In the genomic region with DNA sequence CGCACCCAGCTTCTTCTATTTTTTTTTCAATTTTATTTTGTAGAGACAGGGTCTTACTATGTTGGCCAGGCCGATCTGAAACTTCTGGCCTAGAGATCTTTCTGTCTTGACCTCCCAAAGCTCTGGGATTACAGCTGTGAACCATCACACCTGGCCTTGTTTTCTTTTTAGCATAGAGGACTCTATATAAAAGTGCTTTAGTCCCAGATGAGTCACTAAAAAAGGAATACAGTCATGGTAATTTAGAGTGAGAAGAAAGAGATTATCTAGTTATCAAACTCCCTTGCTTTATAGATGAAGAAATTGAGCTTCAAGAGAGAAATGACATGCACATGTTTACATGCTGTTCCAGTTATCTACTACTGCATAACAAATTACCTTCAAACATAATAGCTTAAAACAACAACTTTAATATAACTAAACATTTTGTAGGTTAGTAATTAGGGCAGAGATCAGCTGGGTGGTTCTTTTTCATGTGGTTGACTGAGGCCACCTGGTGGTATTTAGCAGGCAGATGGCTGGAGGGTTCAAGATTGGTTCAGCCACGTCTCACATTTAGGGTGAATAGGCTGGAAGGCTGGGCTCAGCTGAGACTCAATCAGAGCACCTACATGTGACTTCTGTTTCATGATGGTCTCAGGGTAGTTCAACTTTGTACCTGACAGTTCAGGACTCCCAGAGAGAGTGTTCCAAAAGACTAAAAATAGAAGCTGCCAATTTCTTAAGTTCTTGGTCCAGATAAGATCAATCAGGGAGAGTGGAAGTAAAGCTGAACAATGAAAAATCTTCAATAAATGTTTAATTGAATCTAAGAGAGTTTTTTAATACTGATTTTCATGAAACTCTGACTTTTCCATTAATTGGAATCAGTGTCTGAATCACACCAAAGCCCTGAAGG, we compare ENCODE assay signal across 8 cellular contexts. TPM values are rescaled to one million over a fixed set of nuclear protein-coding genes. Genes with fewer than 3 reads are reported as not detected.
DNase-seq lines count a peak whose midpoint lies in the region; ATAC-seq, FAIRE-seq and TF ChIP-seq lines count a peak whose summit lies in the region.

No MANE protein-coding gene starts in this region.

- CTCF ChIA-PET in PC-3 (lab: Charles Lee) = interaction anchor here (0.6 to 1.4 kb wide), 11 partner anchors 39 to 270 kb away, joined by 3 to 16 read pairs (median 3); a partner anchor contains a TSS

- H3K79me2 ChIP-seq in PC-3 (ENCODE audit: low read length) = no peaks in the 10 kb centered on the region

- no peaks in the 10 kb centered on the region for H3K27me3 ChIP-seq in PC-3 (ENCODE audit: low read length)
- no peaks in the 10 kb centered on the region for H3K27me3 ChIP-seq in adrenal gland
- H3K27me3 ChIP-seq in stomach = peaks cover 0 to 5% (median 0%) of the 10 kb centered on the region in 3 donors

- no peak overlapping the region for H2AFZ ChIP-seq in PC-3 (ENCODE audit: low read length)

- intact Hi-C loops in PC-3 (cut with micrococcal nuclease) = loop anchor here (1.0 kb wide), 5 partner anchors 41 to 203 kb away; no protein-coding TSS in a partner anchor
- intact Hi-C loops in adrenal gland (cut with DNase I) = loop anchor here in 1 of 2 donors (5.0 kb wide), 1 partner anchor 40 kb away; no protein-coding TSS in a partner anchor
- intact Hi-C loops in kidney (cut with DNase I) = no loop called here
- intact Hi-C loops in stomach (cut with DNase I; ENCODE audit: low total_unique reads) = no loop called here

- H3K4me1 ChIP-seq in PC-3 (ENCODE audit: insufficient read depth, low read length) (peaks cover 5% of the 10 kb centered on the region; the same call in 1 of the 2 replicates), adrenal gland (replicated peaks in 1 of 2) (no peaks in the 10 kb centered on the region), kidney (ENCODE audit: control insufficient read depth in 1 of 2, insufficient read depth in 1 of 2, low read depth in 1 of 2, low read length in 2 of 2) (peaks cover 0 to 4% of the 10 kb centered on the region in 2 donors), stomach (no peaks in the 10 kb centered on the region)

- H3K27ac ChIP-seq in PC-3 (ENCODE audit: low read length) (no peak overlapping the region), adrenal gland (no peak overlapping the region), kidney (ENCODE audit: low read depth in 2 of 2, low read length in 2 of 2) (no peak overlapping the region), stomach (no peak overlapping the region)

- TF ChIP-seq POLR2A in adrenal gland (IDR thresholded peaks at IDR 0.05) = no peak
- no peak for TF ChIP-seq POLR2A in stomach (IDR thresholded peaks at IDR 0.05)

- H3K9ac ChIP-seq in PC-3 (ENCODE audit: low read length) (no peak overlapping the region), kidney (ENCODE audit: low read length in 2 of 2) (no peak overlapping the region)

- H3K4me3 ChIP-seq in PC-3 (ENCODE audit: low read length) (no peak overlapping the region), adrenal gland (no peak overlapping the region), kidney (ENCODE audit: low read length in 2 of 2) (no peak overlapping the region), stomach (no peak overlapping the region)

- H3K9me3 ChIP-seq in PC-3 (ENCODE audit: low read length) (no peaks in the 10 kb centered on the region), adrenal gland (replicated peaks in 1 of 3) (no peaks in the 10 kb centered on the region), kidney (ENCODE audit: control insufficient read depth in 1 of 2, low read length in 2 of 2) (no peaks in the 10 kb centered on the region), stomach (no peaks in the 10 kb centered on the region)

- DNase-seq in AG08395 (ENCODE audit: low spot score) (peak; percentile 26), PC-3 (peak; percentile 67), adrenal gland (peak in 4 of 7 donors; percentile 15 to 32 (median 24)), kidney (no peak), stomach (peak; percentile 43), GOT3 (lab: John Stamatoyannopoulos, UW) (no peak)

- H3K36me3 ChIP-seq in PC-3 (ENCODE audit: low read depth, low read length) (no peaks in the 10 kb centered on the region), adrenal gland (replicated peaks in 1 of 2) (no peaks in the 10 kb centered on the region), kidney (ENCODE audit: control insufficient read depth in 1 of 2, insufficient read depth in 2 of 2, low read length in 2 of 2) (no peaks in the 10 kb centered on the region), stomach (no peaks in the 10 kb centered on the region)

- H3K9me2 ChIP-seq in PC-3 (replicated peaks; ENCODE audit: low read length) = no peaks in the 10 kb centered on the region

- no peaks in the 10 kb centered on the region for H3F3A ChIP-seq in PC-3 (ENCODE audit: low read length, unreplicated experiment)

- peak; percentile 55 for FAIRE-seq in kidney (lab: Jason Lieb, UNC)

- no TSS peak for BruUV-seq in PC-3 (replicated peaks; lab: Mats Ljungman, UMichigan)

- no peaks in the 10 kb centered on the region for H4K20me1 ChIP-seq in PC-3 (ENCODE audit: low read length)

- no peak for TF ChIP-seq EP300 in stomach (IDR thresholded peaks at IDR 0.05)

- H3K4me2 ChIP-seq in PC-3 (ENCODE audit: low read length) = no peak overlapping the region; the same call in 1 of the 2 replicates

- WGBS in adrenal gland, 4 donors = 51 to 65% (median 60%) methylated on average over 3 of the region's 3 CpGs
- 47 to 65% (median 59%) methylated on average over 3 of the region's 3 CpGs for WGBS in stomach, 5 donors

- POLR2A ChIA-PET in PC-3 (lab: Charles Lee; ENCODE audit: unreplicated experiment) = interaction anchor here (0.6 kb wide), 2 partner anchors 47 to 82 kb away, joined by 3 read pairs; no protein-coding TSS in a partner anchor

- ATAC-seq in HG03520 (IDR thresholded peaks at IDR 0.05; ENCODE audit: unreplicated experiment) = peak; percentile 53
- peak; percentile 97 for ATAC-seq in PC-3

- TF ChIP-seq CTCF in GM12873 (IDR thresholded peaks at IDR 0.05; ENCODE audit: insufficient read depth, low read depth, low read length, missing control alignments) (peak; percentile 66), PC-3 (conservative IDR thresholded peaks at IDR 0.05; ENCODE audit: low read depth, low read length) (peak; percentile 90), adrenal gland (IDR thresholded peaks at IDR 0.05) (peak; percentile 19 to 57 (median 48)), kidney (IDR thresholded peaks at IDR 0.05; ENCODE audit: borderline replicate concordance, extremely low read depth, insufficient read depth) (peak; percentile 39), stomach (IDR thresholded peaks at IDR 0.05) (peak in 5 of 7 experiments; percentile 25 to 65 (median 47))

RNA-seq across cellular contexts. Expression of a gene that starts 16.9 kb away (rescaled TPM):
- total RNA-seq in PC-3 (2014; rRNA removed) = 15.3 and 25.3 TPM in 2 replicates
- 10 to 100 TPM in 6 of 8 donors, 1 to 10 TPM in 2; 4.6 to 26.6 (median 22.1) TPM for total RNA-seq in adrenal gland
- 10 to 100 TPM; 14.1 to 21.2 (median 17.7) TPM for polyA plus RNA-seq in adrenal gland
- total RNA-seq in kidney = 30.5 TPM
- polyA plus RNA-seq in kidney (ENCODE audit: insufficient read depth, low read depth, low replicate concordance) = 8.8 TPM
- total RNA-seq in stomach = 10 to 100 TPM in 4 of 5 donors, 1 to 10 TPM in 1; 2.3 to 67.6 (median 20.5) TPM
- polyA plus RNA-seq in stomach = 1 to 10 TPM; 4.9 to 6.8 (median 5.7) TPM

Comparison
In these comparisons a context has a peak if more than half of its experiments do, and no peak if none do; other contexts are left out.
1. DNase-seq: peak in AG08395 (single experiment), PC-3 (single experiment), adrenal gland (4 of 7) and stomach (single experiment); none in kidney (single experiment) and GOT3 (single experiment).
2. CTCF ChIP-seq: peak in every context shown above with its lines; median percentile 90 in PC-3; 66 in GM12873; 48 in adrenal gland; 47 in stomach; 39 in kidney.